ENCODE assay signal across 13 cellular contexts in the genomic region with DNA sequence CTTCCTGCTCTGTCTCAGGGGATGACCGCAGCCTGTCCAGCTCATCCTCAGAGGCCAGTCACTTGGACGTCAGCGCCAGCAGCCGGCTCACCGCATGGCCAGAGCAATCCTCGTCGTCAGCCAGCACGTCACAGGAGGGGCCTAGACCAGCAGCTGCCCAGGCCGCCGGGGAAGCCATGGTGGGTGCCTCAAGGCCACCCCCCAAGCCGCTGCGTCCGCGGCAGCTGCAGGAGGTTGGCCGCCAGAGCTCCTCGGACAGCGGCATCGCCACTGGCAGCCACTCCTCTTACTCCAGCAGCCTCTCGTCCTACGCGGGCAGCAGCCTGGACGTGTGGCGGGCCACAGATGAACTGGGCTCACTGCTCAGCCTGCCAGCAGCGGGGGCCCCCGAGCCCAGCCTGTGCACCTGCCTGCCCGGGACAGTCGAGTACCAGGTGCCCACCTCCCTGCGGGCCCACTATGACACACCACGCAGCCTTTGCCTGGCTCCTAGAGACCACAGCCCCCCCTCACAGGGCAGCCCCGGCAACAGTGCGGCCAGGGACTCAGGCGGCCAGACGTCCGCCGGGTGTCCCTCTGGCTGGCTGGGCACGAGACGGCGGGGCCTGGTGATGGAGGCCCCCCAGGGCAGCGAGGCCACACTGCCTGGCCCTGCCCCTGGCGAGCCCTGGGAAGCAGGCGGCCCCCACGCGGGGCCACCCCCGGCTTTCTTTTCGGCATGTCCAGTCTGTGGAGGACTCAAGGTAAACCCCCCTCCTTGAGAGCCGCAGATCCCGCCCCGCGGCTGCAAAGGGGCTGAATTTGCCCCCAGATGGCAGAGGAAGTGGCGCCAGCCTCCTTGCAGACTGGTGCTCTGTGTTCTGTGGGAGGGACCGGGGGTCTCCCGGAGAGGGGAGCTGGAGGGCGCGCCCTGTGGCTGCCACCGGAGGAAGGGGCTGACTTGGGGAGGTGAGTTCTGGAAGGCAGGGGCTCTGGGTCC. TPM values are rescaled to one million over a fixed set of nuclear protein-coding genes. Genes with fewer than 3 reads are reported as not detected.
"Had no signal": no experiment of that assay in that cellular context is flagged by ENCODE, and none has a peak within 500 bp of the region (broad histone marks: within the 10 kb centered on the region; RNA-seq: fewer than 3 reads in every experiment).

No MANE protein-coding gene starts in this region.

- H3K9me3 ChIP-seq: left lung, mucosa of descending colon, thoracic aorta, upper lobe of right lung had no signal

- FAIRE-seq: keratinocyte had no signal

- ATAC-seq: activated CD4-positive, CD25-positive, alpha-beta regulatory T cell treated with anti-CD3 and anti-CD28 coated beads, Interleukin-2, amount 50 U/mL, for 24 hours; left lung; mucosa of descending colon; natural killer cell; upper lobe of right lung had no signal

- H3K27ac Mint-ChIP-seq: endodermal cell, natural killer cell had no signal

- H3K36me3 ChIP-seq: left lung, upper lobe of right lung had no signal

- H3K4me1 ChIP-seq: left lung, upper lobe of right lung had no signal

- H3K36me3 Mint-ChIP-seq: natural killer cell had no signal

- DNase-seq: activated effector memory CD4-positive, alpha-beta T cell treated with Interleukin-2 at 50 U/mL for 16 hours; activated naive CD4-positive, alpha-beta T cell treated with anti-CD3 and anti-CD28 coated beads, Interleukin-2, amount 50 U/mL, for 16 hours; dorsolateral prefrontal cortex; endodermal cell; hippocampal formation; left lung; mucosa of descending colon; natural killer cell; upper lobe of right lung had no signal

- H3K27ac ChIP-seq: left lung, thoracic aorta, upper lobe of right lung had no signal

- H3K9me3 Mint-ChIP-seq: endodermal cell, natural killer cell had no signal

- H3K4me3 Mint-ChIP-seq: endodermal cell, natural killer cell had no signal

- H3K4me3 ChIP-seq: dorsolateral prefrontal cortex, left lung, mucosa of descending colon, thoracic aorta, upper lobe of right lung had no signal

RNA-seq across cellular contexts. Expression of a gene that starts 51.3 kb away (rescaled TPM):
- total RNA-seq: epithelial cell of proximal tubule had no signal
- polyA plus RNA-seq: keratinocyte had no signal
